ENCODE assay signal across 8 cellular contexts in genomic region chr2:207423886-207424285, GRCh38.
A peak's percentile ranks its signal among the peaks of the same experiment; 100 is the strongest.
DNase-seq lines count a peak whose midpoint lies in the region; ATAC-seq and TF ChIP-seq lines count a peak whose summit lies in the region.

No MANE protein-coding gene starts in this region.

- intact Hi-C loops in colonic mucosa (cut with DNase I) = no loop called here

- no peak overlapping the region for H3K4me3 ChIP-seq in colonic mucosa

- no peaks in the 10 kb centered on the region for H3K4me1 ChIP-seq in colonic mucosa

- H3K27me3 ChIP-seq in colonic mucosa = no peaks in the 10 kb centered on the region

- H3K36me3 ChIP-seq in colonic mucosa = no peaks in the 10 kb centered on the region

- no peak overlapping the region for H3K27ac ChIP-seq in colonic mucosa

- H3K9me3 ChIP-seq in colonic mucosa = no peaks in the 10 kb centered on the region

- no peak for TF ChIP-seq CTCF in colonic mucosa (IDR thresholded peaks at IDR 0.05)

- ATAC-seq in HG03039 (IDR thresholded peaks at IDR 0.05; ENCODE audit: unreplicated experiment) = peak; percentile 91

- peak; percentile 31 for DNase-seq in activated T-cell treated with anti-CD3 and anti-CD28 coated beads for 48 hours (ENCODE audit: low read depth)
- no peak for DNase-seq in activated T-cell treated with anti-CD3 and anti-CD28 coated beads, Interleukin-2, amount 50 U/mL, for 1 hour
- DNase-seq in SIG-M5 (lab: John Stamatoyannopoulos, UW) = peak; percentile 54
- peak; percentile 67 for DNase-seq in foreskin melanocyte
- no peak for DNase-seq in activated effector memory CD4-positive, alpha-beta T cell treated with Interleukin-2 at 50 U/mL for 16 hours
- DNase-seq in NCI-H128 (lab: John Stamatoyannopoulos, UW; ENCODE audit: unreplicated experiment) = no peak
- no peak for DNase-seq in colonic mucosa

- no peak overlapping the region for H3K9ac ChIP-seq in colonic mucosa (ENCODE audit: low read depth in 2 of 2, low read length in 2 of 2)

Comparison
In these comparisons a context has a peak if more than half of its experiments do, and no peak if none do; other contexts are left out.
1. DNase-seq: peak in activated T-cell treated with anti-CD3 and anti-CD28 coated beads for 48 hours (single experiment), SIG-M5 (single experiment) and foreskin melanocyte (single experiment); none in activated T-cell treated with anti-CD3 and anti-CD28 coated beads, Interleukin-2, amount 50 U/mL, for 1 hour (single experiment), activated effector memory CD4-positive, alpha-beta T cell treated with Interleukin-2 at 50 U/mL for 16 hours (single experiment), NCI-H128 (single experiment) and colonic mucosa (single experiment).